Comparison of ENCODE assay signal across 8 cellular contexts in genomic region chr19:2271516-2272103, GRCh38. TPM values are rescaled to one million over a fixed set of nuclear protein-coding genes. Genes with fewer than 3 reads are reported as not detected.
DNase-seq lines count a peak whose midpoint lies in the region; ATAC-seq, FAIRE-seq and TF ChIP-seq lines count a peak whose summit lies in the region.

No MANE protein-coding gene starts in this region.

- H3K9ac ChIP-seq in NT2/D1 (ENCODE audit: insufficient read length, low read depth) = peak overlapping the region; percentile 95

- H3K4me1 ChIP-seq in NT2/D1 (ENCODE audit: insufficient read depth, insufficient read length) (peaks cover 33% of the 10 kb centered on the region), mesodermal cell (ENCODE audit: control insufficient read depth, insufficient read depth, low read length, poor library complexity, severe bottlenecking) (peaks cover 18% of the 10 kb centered on the region)

- H3K27me3 ChIP-seq in NT2/D1 (ENCODE audit: insufficient read depth, insufficient read length) = no peaks in the 10 kb centered on the region
- H3K27me3 ChIP-seq in bronchial epithelial cell (ENCODE audit: control insufficient read depth, insufficient read depth, low read length) = no peaks in the 10 kb centered on the region

- no peak for TF ChIP-seq CTCF in bronchial epithelial cell (IDR thresholded peaks at IDR 0.05; ENCODE audit: insufficient read depth, low read length, severe bottlenecking)

- ATAC-seq in GM21381 (IDR thresholded peaks at IDR 0.05; ENCODE audit: unreplicated experiment) (no peak), GM18511 (IDR thresholded peaks at IDR 0.05; ENCODE audit: unreplicated experiment) (no peak)

- peak; percentile 93 for DNase-seq in EH (ENCODE audit: low read depth)
- DNase-seq in NT2/D1 (ENCODE audit: low read depth, low spot score) = no peak
- DNase-seq in bronchial epithelial cell (ENCODE audit: low read depth) = peak; percentile 46
- DNase-seq in NCI-H1694 (lab: John Stamatoyannopoulos, UW) = no peak
- no peak for DNase-seq in NCI-H2227 (lab: John Stamatoyannopoulos, UW; ENCODE audit: unreplicated experiment)

- peak overlapping the region; percentile 100 for H3K4me3 ChIP-seq in NT2/D1 (ENCODE audit: insufficient read length, low read depth)
- H3K4me3 ChIP-seq in bronchial epithelial cell (ENCODE audit: low read depth, low read length) = peak overlapping the region; percentile 99
- H3K4me3 ChIP-seq in mesodermal cell (ENCODE audit: extremely low read depth, insufficient read depth, low read length, poor library complexity, severe bottlenecking) = peak overlapping the region; percentile 100

- no peaks in the 10 kb centered on the region for H3K9me3 ChIP-seq in NT2/D1 (ENCODE audit: insufficient read depth, low read length)
- H3K9me3 ChIP-seq in mesodermal cell (ENCODE audit: control insufficient read depth, low read length) = no peaks in the 10 kb centered on the region

- peak overlapping the region; percentile 83 for H3K27ac ChIP-seq in mesodermal cell (ENCODE audit: low read depth, low read length, severe bottlenecking)

- H3K36me3 ChIP-seq in NT2/D1 (ENCODE audit: insufficient read depth, insufficient read length, low read length) (peaks cover 42% of the 10 kb centered on the region), bronchial epithelial cell (ENCODE audit: control insufficient read depth, insufficient read depth, low read length) (peaks cover 17% of the 10 kb centered on the region), mesodermal cell (ENCODE audit: control insufficient read depth, insufficient read depth, low read length) (peaks cover 48% of the 10 kb centered on the region)

- FAIRE-seq in bronchial epithelial cell (lab: Jason Lieb, UNC) = no peak

- WGBS in mesodermal cell (ENCODE audit: insufficient coverage in 2 of 2), 2 experiments = 75 to 80% methylated on average over 18 to 25 of the region's 27 CpGs

RNA-seq across cellular contexts. Expression of gene PEAK3, which starts 10.4 kb away (rescaled TPM):
- not detected in 2 replicates for total RNA-seq in bronchial epithelial cell
- not detected for polyA plus RNA-seq in mesodermal cell (2013, experiment 1 of 2)
- polyA plus RNA-seq in mesodermal cell (2013, experiment 2 of 2) = not detected

RNA-seq across cellular contexts. Expression of gene JSRP1, which starts 15.4 kb away (rescaled TPM):
- not detected in 2 replicates for total RNA-seq in bronchial epithelial cell
- polyA plus RNA-seq in mesodermal cell (2013, experiment 1 of 2) = not detected
- polyA plus RNA-seq in mesodermal cell (2013, experiment 2 of 2) = not detected

RNA-seq across cellular contexts. Expression of gene AMH, which starts 22.5 kb away (rescaled TPM):
- 0.26 and 0.38 TPM in 2 replicates for total RNA-seq in bronchial epithelial cell
- 3.2 TPM for polyA plus RNA-seq in mesodermal cell (2013, experiment 1 of 2)
- 1.8 TPM for polyA plus RNA-seq in mesodermal cell (2013, experiment 2 of 2)

RNA-seq across cellular contexts. Expression of gene SF3A2, which starts 35.0 kb away (rescaled TPM):
- total RNA-seq in bronchial epithelial cell = 24.2 and 25.1 TPM in 2 replicates
- polyA plus RNA-seq in mesodermal cell (2013, experiment 1 of 2) = 115 TPM
- 92.3 TPM for polyA plus RNA-seq in mesodermal cell (2013, experiment 2 of 2)

RNA-seq across cellular contexts. Expression of gene PLEKHJ1, which starts 35.5 kb away (rescaled TPM):
- total RNA-seq in bronchial epithelial cell = 49.3 and 59.8 TPM in 2 replicates
- 74.4 TPM for polyA plus RNA-seq in mesodermal cell (2013, experiment 1 of 2)
- 68.4 TPM for polyA plus RNA-seq in mesodermal cell (2013, experiment 2 of 2)

Comparison
In these comparisons a context has a peak if more than half of its experiments do, and no peak if none do; other contexts are left out.
1. DNase-seq: peak in EH (single experiment) and bronchial epithelial cell (single experiment); none in NT2/D1 (single experiment), NCI-H1694 (single experiment) and NCI-H2227 (single experiment).
2. Peak in every context shown above with its lines, with median percentiles within 50 percentile points of each other: H3K4me3 ChIP-seq.